In the genomic region with DNA sequence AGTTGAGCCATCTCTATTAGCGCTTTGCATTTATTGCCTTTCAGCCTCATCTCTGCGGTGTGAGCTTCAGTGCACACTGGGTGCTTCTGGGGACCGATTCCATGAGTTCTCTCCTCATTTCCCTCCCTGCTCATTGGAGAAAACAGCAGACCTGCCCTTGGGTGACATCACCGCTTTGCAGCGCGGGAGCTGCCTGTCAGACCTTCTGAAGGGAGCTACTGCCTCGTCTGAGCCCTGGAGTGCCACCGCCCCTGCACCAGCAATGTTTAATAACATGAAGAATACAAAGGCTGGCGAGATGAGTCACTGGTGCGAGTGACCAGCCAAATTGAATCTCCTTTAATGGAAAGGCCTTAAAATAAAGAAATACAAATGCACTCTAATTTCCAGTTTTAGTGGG, we compare ENCODE assay signal across 12 cellular contexts. TPM values are rescaled to one million over a fixed set of nuclear protein-coding genes. Genes with fewer than 3 reads are reported as not detected.
A peak's percentile ranks its signal among the peaks of the same experiment; 100 is the strongest.
DNase-seq lines count a peak whose midpoint lies in the region; ATAC-seq and TF ChIP-seq lines count a peak whose summit lies in the region.
"Had no signal": no experiment of that assay in that cellular context is flagged by ENCODE, and none has a peak within 500 bp of the region (broad histone marks: within the 10 kb centered on the region; RNA-seq: fewer than 3 reads in every experiment).

No MANE protein-coding gene starts in this region.

- H3K9ac ChIP-seq in PC-3 (ENCODE audit: low read length) (no peak overlapping the region), skeletal muscle satellite cell (ENCODE audit: low read depth, low read length) (no peak overlapping the region)

- H3K27ac Mint-ChIP-seq in activated T-helper 17 cell treated with anti-CD3 and anti-CD28 coated beads, Interleukin-2, amount 50 U/mL, for 72 hours, result no peak overlapping the region
- no peak overlapping the region for H3K27ac Mint-ChIP-seq in activated T-cell treated with anti-CD3 and anti-CD28 coated beads, Interleukin-2, amount 50 U/mL, for 24 hours

- no peaks in the 10 kb centered on the region for H3K36me3 Mint-ChIP-seq in activated T-helper 17 cell treated with anti-CD3 and anti-CD28 coated beads, Interleukin-2, amount 50 U/mL, for 72 hours (ENCODE audit: low read depth)
- no peaks in the 10 kb centered on the region for H3K36me3 Mint-ChIP-seq in activated T-cell treated with anti-CD3 and anti-CD28 coated beads, Interleukin-2, amount 50 U/mL, for 24 hours (ENCODE audit: low read depth)

- H3K4me2 ChIP-seq in PC-3 (ENCODE audit: low read length), result peak overlapping the region; percentile 72
- peak overlapping the region; percentile 4 for H3K4me2 ChIP-seq in skeletal muscle satellite cell (ENCODE audit: low read length)

- H3K27ac ChIP-seq in PC-3 (ENCODE audit: low read length), result peak overlapping the region; percentile 71

- H3K27me3 ChIP-seq in PC-3 (ENCODE audit: low read length), result no peaks in the 10 kb centered on the region
- H3K27me3 ChIP-seq in skeletal muscle satellite cell (ENCODE audit: control insufficient read depth, insufficient read depth, low read length), result no peaks in the 10 kb centered on the region

- peak; percentile 93 for ATAC-seq in PC-3
- peak; percentile 77 for ATAC-seq in esophagus mucosa
- no peak for ATAC-seq in activated T-helper 17 cell treated with anti-CD3 and anti-CD28 coated beads, Interleukin-2, amount 50 U/mL, for 72 hours (replicated peaks)

- H3K4me1 ChIP-seq in PC-3 (ENCODE audit: insufficient read depth, low read length) (peaks cover 10% of the 10 kb centered on the region), skeletal muscle satellite cell (ENCODE audit: control insufficient read depth, insufficient read depth, low read length) (peaks cover 4% of the 10 kb centered on the region)

- DNase-seq in NCI-H510A (lab: John Stamatoyannopoulos, UW), result peak; percentile 19
- DNase-seq in NCI-H510A treated with DMSO at 0.1 percent for 48 hours (lab: John Stamatoyannopoulos, UW), result no peak
- DNase-seq in PC-3, result peak; percentile 71
- DNase-seq in activated gamma-delta T cell treated with Interleukin-2 at 50 U/mL for 16 hours, result no peak
- no peak for DNase-seq in activated T-cell treated with anti-CD3 and anti-CD28 coated beads, Interleukin-2, amount 50 U/mL, for 24 hours
- DNase-seq: GF-D8, HCEC 1CT, Kasumi-1, naive B cell had no signal

- no peak overlapping the region; the same call in 1 of the 2 replicates for H3K4me3 ChIP-seq in PC-3 (ENCODE audit: low read length)
- H3K4me3 ChIP-seq in skeletal muscle satellite cell (ENCODE audit: low read length), result no peak overlapping the region

- H3K79me2 ChIP-seq in PC-3 (ENCODE audit: low read length), result no peaks in the 10 kb centered on the region

- H3K9me2 ChIP-seq in PC-3 (replicated peaks; ENCODE audit: low read length), result no peaks in the 10 kb centered on the region

- H3K9me3 ChIP-seq in PC-3 (ENCODE audit: low read length) (no peaks in the 10 kb centered on the region), skeletal muscle satellite cell (replicated peaks; ENCODE audit: low read length) (no peaks in the 10 kb centered on the region)

- H3K9me3 Mint-ChIP-seq in activated T-helper 17 cell treated with anti-CD3 and anti-CD28 coated beads, Interleukin-2, amount 50 U/mL, for 72 hours, result peaks cover 6% of the 10 kb centered on the region
- H3K9me3 Mint-ChIP-seq in activated T-cell treated with anti-CD3 and anti-CD28 coated beads, Interleukin-2, amount 50 U/mL, for 24 hours, result peaks cover 2% of the 10 kb centered on the region

- TF ChIP-seq CTCF in PC-3 (conservative IDR thresholded peaks at IDR 0.05; ENCODE audit: low read depth, low read length), result no peak

- intact Hi-C loops in PC-3 (cut with micrococcal nuclease), result no loop called here

- H2AFZ ChIP-seq in PC-3 (ENCODE audit: low read length), result peak overlapping the region; percentile 50

- no TSS peak for BruUV-seq in PC-3 (replicated peaks; lab: Mats Ljungman, UMichigan)

- H3K4me3 Mint-ChIP-seq in activated T-helper 17 cell treated with anti-CD3 and anti-CD28 coated beads, Interleukin-2, amount 50 U/mL, for 72 hours, result no peak overlapping the region
- no peak overlapping the region for H3K4me3 Mint-ChIP-seq in activated T-cell treated with anti-CD3 and anti-CD28 coated beads, Interleukin-2, amount 50 U/mL, for 24 hours
- H3K4me3 Mint-ChIP-seq: naive B cell had no signal

- H3K36me3 ChIP-seq in PC-3 (ENCODE audit: low read depth, low read length) (no peaks in the 10 kb centered on the region), skeletal muscle satellite cell (ENCODE audit: insufficient read depth, low read length) (no peaks in the 10 kb centered on the region)

- no peaks in the 10 kb centered on the region for H3F3A ChIP-seq in PC-3 (ENCODE audit: low read length, unreplicated experiment)

- POLR2A ChIA-PET in PC-3 (lab: Charles Lee; ENCODE audit: unreplicated experiment), result no interaction called here

- CTCF ChIA-PET in PC-3 (lab: Charles Lee), result no interaction called here

- H3K27me3 Mint-ChIP-seq in activated T-helper 17 cell treated with anti-CD3 and anti-CD28 coated beads, Interleukin-2, amount 50 U/mL, for 72 hours, result peaks cover 27% of the 10 kb centered on the region
- H3K27me3 Mint-ChIP-seq in activated T-cell treated with anti-CD3 and anti-CD28 coated beads, Interleukin-2, amount 50 U/mL, for 24 hours, result peaks cover 43% of the 10 kb centered on the region

- peaks cover 6% of the 10 kb centered on the region for H3K4me1 Mint-ChIP-seq in activated T-helper 17 cell treated with anti-CD3 and anti-CD28 coated beads, Interleukin-2, amount 50 U/mL, for 72 hours
- H3K4me1 Mint-ChIP-seq in activated T-cell treated with anti-CD3 and anti-CD28 coated beads, Interleukin-2, amount 50 U/mL, for 24 hours (ENCODE audit: low read depth), result peaks cover 2% of the 10 kb centered on the region

- H4K20me1 ChIP-seq in PC-3 (ENCODE audit: low read length), result no peaks in the 10 kb centered on the region

RNA-seq across cellular contexts. Expression of a gene that starts 30.3 kb away (rescaled TPM):
- total RNA-seq in PC-3 (2014; rRNA removed), result 4.7 and 7.7 TPM in 2 replicates
- total RNA-seq in esophagus mucosa, result 26.1 TPM
- 7.6 and 20.8 TPM in 2 replicates for total RNA-seq in skeletal muscle satellite cell (2012; rRNA removed)
- 10 to 100 TPM; 27.5 to 44.5 TPM for total RNA-seq in activated T-helper 17 cell treated with anti-CD3 and anti-CD28 coated beads, Interleukin-2, amount 50 U/mL, for 72 hours

Comparison
In these comparisons a context has a peak if more than half of its experiments do, and no peak if none do; other contexts are left out.
1. DNase-seq: peak in NCI-H510A (single experiment) and PC-3 (single experiment); none in NCI-H510A treated with DMSO at 0.1 percent for 48 hours (single experiment), activated gamma-delta T cell treated with Interleukin-2 at 50 U/mL for 16 hours (single experiment) and activated T-cell treated with anti-CD3 and anti-CD28 coated beads, Interleukin-2, amount 50 U/mL, for 24 hours (single experiment).